Comparison of ENCODE assay signal across 9 cellular contexts in genomic region chr2:219836647-219837177, GRCh38.
A peak's percentile ranks its signal among the peaks of the same experiment; 100 is the strongest.
DNase-seq lines count a peak whose midpoint lies in the region; ATAC-seq and TF ChIP-seq lines count a peak whose summit lies in the region.
"Had no signal": no experiment of that assay in that cellular context is flagged by ENCODE, and none has a peak within 500 bp of the region (broad histone marks: within the 10 kb centered on the region; RNA-seq: fewer than 3 reads in every experiment).

No MANE protein-coding gene starts in this region.

- CTCF ChIA-PET in AG04450 (lab: Charles Lee): interaction anchor here (0.5 to 2.2 kb wide), 11 partner anchors 10 to 1737 kb away, joined by 3 to 7 read pairs (median 4); no protein-coding TSS in a partner anchor

- H3K27me3 ChIP-seq in AG04450 (ENCODE audit: control insufficient read depth, insufficient read depth, low read length) (peaks cover 5% of the 10 kb centered on the region), esophagus squamous epithelium (peaks cover 0 to 6% (median 0%) of the 10 kb centered on the region in 4 donors), upper lobe of left lung (no peaks in the 10 kb centered on the region)

- ATAC-seq in sciatic nerve: no peak
- no peak for ATAC-seq in upper lobe of left lung (ENCODE audit: low FRiP score in 2 of 2)
- no peak for ATAC-seq in HG02840 (IDR thresholded peaks at IDR 0.05; ENCODE audit: low FRiP score, unreplicated experiment)

- DNase-seq in AG04450 (ENCODE audit: low read depth, low spot score) (no peak), GM04504 (ENCODE audit: low read depth) (peak; percentile 14), NCI-H460 (ENCODE audit: extremely low read depth, low read depth) (peak; percentile 49), esophagus squamous epithelium (lab: John Stamatoyannopoulos, UW) (no peak), sciatic nerve (ENCODE audit: low spot score) (no peak), upper lobe of left lung (no peak), NCI-H774 (lab: John Stamatoyannopoulos, UW) (no peak)

- intact Hi-C loops in esophagus squamous epithelium (cut with DNase I): no loop called here
- intact Hi-C loops in sciatic nerve (cut with DNase I): no loop called here

- H3K4me3 ChIP-seq in AG04450 (ENCODE audit: low read depth, low read length) (no peak overlapping the region), esophagus squamous epithelium (no peak overlapping the region), upper lobe of left lung (no peak overlapping the region)
- H3K4me3 ChIP-seq: prostate gland had no signal

- POLR2A ChIA-PET in AG04450 (lab: Yijun Ruan, JAX): no interaction called here

- H3K27ac ChIP-seq in AG04450 (ENCODE audit: low read depth, low read length) (no peak overlapping the region), esophagus squamous epithelium (no peak overlapping the region), upper lobe of left lung (no peak overlapping the region)
- H3K27ac ChIP-seq: prostate gland had no signal

- H3K9me3 ChIP-seq in AG04450 (ENCODE audit: control insufficient read depth, insufficient read depth, low read length) (no peaks in the 10 kb centered on the region), esophagus squamous epithelium (no peaks in the 10 kb centered on the region), upper lobe of left lung (no peaks in the 10 kb centered on the region)
- H3K9me3 ChIP-seq: prostate gland had no signal

- H3K36me3 ChIP-seq in esophagus squamous epithelium (no peaks in the 10 kb centered on the region), upper lobe of left lung (no peaks in the 10 kb centered on the region)
- H3K36me3 ChIP-seq: prostate gland had no signal

- no peak for TF ChIP-seq POLR2A in esophagus squamous epithelium (IDR thresholded peaks at IDR 0.05)
- no peak for TF ChIP-seq POLR2A in upper lobe of left lung (IDR thresholded peaks at IDR 0.05)

- no peaks in the 10 kb centered on the region for H3K4me1 ChIP-seq in esophagus squamous epithelium
- H3K4me1 ChIP-seq in upper lobe of left lung: no peaks in the 10 kb centered on the region
- H3K4me1 ChIP-seq: prostate gland had no signal

- TF ChIP-seq CTCF in AG04450 (IDR thresholded peaks at IDR 0.05; ENCODE audit: low read depth, low read length) (peak; percentile 49), esophagus squamous epithelium (IDR thresholded peaks at IDR 0.05) (peak in 5 of 6 experiments; percentile 15 to 53 (median 31)), upper lobe of left lung (IDR thresholded peaks at IDR 0.05) (no peak)

- 59 to 64% methylated on average over 4 of the region's 4 CpGs for WGBS in esophagus squamous epithelium, 2 donors
- 82% methylated on average over 4 of the region's 4 CpGs for whole genome bisulfite sequencing in upper lobe of left lung, 2 donors

- TF ChIP-seq EP300 in upper lobe of left lung (IDR thresholded peaks at IDR 0.05): no peak

Comparison
In these comparisons a context has a peak if more than half of its experiments do, and no peak if none do; other contexts are left out.
1. DNase-seq: peak in GM04504 (single experiment) and NCI-H460 (single experiment); none in AG04450 (single experiment), esophagus squamous epithelium (single experiment), sciatic nerve (single experiment), upper lobe of left lung (0 of 2) and NCI-H774 (single experiment).
2. CTCF ChIP-seq: peak in AG04450 (single experiment) and esophagus squamous epithelium (5 of 6); none in upper lobe of left lung (0 of 6).